ENCODE assay signal across 8 cellular contexts in the genomic region with DNA sequence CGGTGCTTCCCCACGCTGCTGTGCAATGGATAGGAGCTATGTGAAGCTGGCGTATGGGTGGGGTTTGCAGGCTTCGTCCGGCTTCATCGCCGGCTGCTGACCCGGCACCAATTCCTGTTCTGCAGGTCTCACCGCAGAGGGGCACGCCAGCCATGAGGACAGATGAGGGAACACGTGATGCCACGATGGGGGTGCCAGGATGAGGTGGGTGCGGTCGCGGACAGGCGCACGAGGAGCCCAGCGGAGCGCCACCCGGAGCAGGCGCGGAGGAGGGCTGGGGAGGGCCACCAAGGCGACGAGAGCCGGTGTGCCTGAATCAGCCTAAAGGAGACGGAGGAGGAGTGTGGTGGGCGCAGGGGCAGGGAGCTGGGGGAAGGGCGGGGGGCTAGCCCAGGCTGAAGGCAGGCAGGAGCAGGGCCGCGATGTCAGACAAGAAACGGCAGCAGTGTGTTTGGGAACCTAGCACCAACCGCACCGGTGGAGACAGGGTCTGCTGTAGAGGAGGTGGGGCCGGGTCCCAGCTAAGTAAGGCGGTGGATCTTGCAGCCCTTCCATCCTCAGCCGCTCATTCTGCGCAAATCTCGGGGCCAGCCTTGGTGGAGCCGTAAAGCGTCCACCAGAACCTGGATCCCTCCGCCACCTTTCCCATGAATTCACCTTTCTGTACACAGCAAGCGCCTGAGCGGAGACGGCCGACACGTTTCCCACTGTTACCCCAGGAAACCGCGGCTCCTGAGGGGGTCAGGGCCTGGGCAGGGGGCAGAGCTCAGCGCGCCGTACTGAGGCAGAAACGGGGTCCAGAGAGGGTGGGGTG. TPM values are rescaled to one million over a fixed set of nuclear protein-coding genes. Genes with fewer than 3 reads are reported as not detected.
DNase-seq lines count a peak whose midpoint lies in the region; ATAC-seq and TF ChIP-seq lines count a peak whose summit lies in the region.

No MANE protein-coding gene starts in this region.

- H3K27ac Mint-ChIP-seq in chondrocyte (ENCODE audit: unreplicated experiment), result no peak overlapping the region
- H3K27ac Mint-ChIP-seq in stimulated activated effector memory CD8-positive, alpha-beta T cell treated with anti-CD3 and anti-CD28 coated beads, Interleukin-12 subunit alpha, Interleukin-12 subunit beta, amount 100 ng/mL, for 72 hours, result peak overlapping the region; percentile 87

- H3K27ac ChIP-seq in HUES64 (ENCODE audit: low read depth, low read length), result no peak overlapping the region

- peak overlapping the region; percentile 66 for H3K4me3 ChIP-seq in HUES64 (ENCODE audit: low read length)

- H3K36me3 ChIP-seq in HUES64 (ENCODE audit: insufficient read depth, low read length), result no peaks in the 10 kb centered on the region

- H3K27me3 Mint-ChIP-seq in chondrocyte (ENCODE audit: low read depth), result peaks cover 1% of the 10 kb centered on the region

- 2% methylated on average over 52 of the region's 52 CpGs for WGBS in HUES64

- peaks cover 43% of the 10 kb centered on the region for H3K27me3 ChIP-seq in HUES64 (ENCODE audit: insufficient read depth, low read length)

- peaks cover under 1% of the 10 kb centered on the region for H3K9me3 Mint-ChIP-seq in chondrocyte (ENCODE audit: low read depth)
- no peaks in the 10 kb centered on the region for H3K9me3 Mint-ChIP-seq in stimulated activated effector memory CD8-positive, alpha-beta T cell treated with anti-CD3 and anti-CD28 coated beads, Interleukin-12 subunit alpha, Interleukin-12 subunit beta, amount 100 ng/mL, for 72 hours

- TF ChIP-seq CTCF in chondrocyte (IDR thresholded peaks at IDR 0.05), result no peak

- H3K36me3 Mint-ChIP-seq in chondrocyte (ENCODE audit: low read depth), result no peaks in the 10 kb centered on the region
- peaks cover 49% of the 10 kb centered on the region for H3K36me3 Mint-ChIP-seq in stimulated activated effector memory CD8-positive, alpha-beta T cell treated with anti-CD3 and anti-CD28 coated beads, Interleukin-12 subunit alpha, Interleukin-12 subunit beta, amount 100 ng/mL, for 72 hours

- peak overlapping the region; percentile 42; the same call in 1 of the 2 replicates for H3K9ac ChIP-seq in HUES64 (ENCODE audit: low read depth, low read length)

- peak overlapping the region; percentile 85 for H3K4me3 Mint-ChIP-seq in chondrocyte (ENCODE audit: unreplicated experiment)
- peak overlapping the region; percentile 83 for H3K4me3 Mint-ChIP-seq in stimulated activated effector memory CD8-positive, alpha-beta T cell treated with anti-CD3 and anti-CD28 coated beads, Interleukin-12 subunit alpha, Interleukin-12 subunit beta, amount 100 ng/mL, for 72 hours

- DNase-seq in SIG-M5 treated with dmso at 0.1 percent for 504 hours (lab: John Stamatoyannopoulos, UW; ENCODE audit: unreplicated experiment), result peak; percentile 23
- DNase-seq in SIG-M5 (lab: John Stamatoyannopoulos, UW), result no peak
- DNase-seq in SK-N-DZ (ENCODE audit: low spot score), result peak; percentile 82
- DNase-seq in chondrocyte (ENCODE audit: low spot score), result no peak
- DNase-seq in left kidney (ENCODE audit: low read depth, low spot score), result peak; percentile 85
- DNase-seq in stimulated activated effector memory CD8-positive, alpha-beta T cell treated with anti-CD3 and anti-CD28 coated beads, Interleukin-12 subunit alpha, Interleukin-12 subunit beta, amount 100 ng/mL, for 72 hours (ENCODE audit: low spot score in 2 of 2), result peak; percentile 62 to 92

- peak; percentile 72 for ATAC-seq in stimulated activated effector memory CD8-positive, alpha-beta T cell treated with anti-CD3 and anti-CD28 coated beads, Interleukin-12 subunit alpha, Interleukin-12 subunit beta, amount 100 ng/mL, for 72 hours
- no peak for ATAC-seq in HG03457 (IDR thresholded peaks at IDR 0.05; ENCODE audit: unreplicated experiment)

- no peaks in the 10 kb centered on the region for H3K9me3 ChIP-seq in HUES64 (ENCODE audit: insufficient read depth, low read depth, low read length)

- H3K4me1 ChIP-seq in HUES64 (ENCODE audit: insufficient read depth, low read length), result no peaks in the 10 kb centered on the region

- peaks cover 17% of the 10 kb centered on the region for H3K4me1 Mint-ChIP-seq in chondrocyte (ENCODE audit: low read depth)
- H3K4me1 Mint-ChIP-seq in stimulated activated effector memory CD8-positive, alpha-beta T cell treated with anti-CD3 and anti-CD28 coated beads, Interleukin-12 subunit alpha, Interleukin-12 subunit beta, amount 100 ng/mL, for 72 hours, result peaks cover 41% of the 10 kb centered on the region

RNA-seq across cellular contexts. Expression of a gene that starts 17.0 kb away (rescaled TPM):
- 0.15 TPM for polyA plus RNA-seq in HUES64 (2013, experiment 1 of 2)
- 0.19 TPM for polyA plus RNA-seq in HUES64 (2013, experiment 2 of 2)
- polyA plus RNA-seq in SK-N-DZ (2014; cell fraction: cytosol; rRNA removed), result 0.70 and 0.85 TPM in 2 replicates
- 0.66 TPM in 1 of 2 replicates, not detected in the other for polyA plus RNA-seq in SK-N-DZ (2014; cell fraction: nucleus; rRNA removed)
- total RNA-seq in chondrocyte, result not detected in 3 replicates

RNA-seq across cellular contexts. Expression of a gene that starts 54.0 kb away (rescaled TPM):
- not detected for polyA plus RNA-seq in HUES64 (2013, experiment 1 of 2)
- polyA plus RNA-seq in HUES64 (2013, experiment 2 of 2), result 0.44 TPM
- 21.5 and 23.4 TPM in 2 replicates for polyA plus RNA-seq in SK-N-DZ (2014; cell fraction: cytosol; rRNA removed)
- polyA plus RNA-seq in SK-N-DZ (2014; cell fraction: nucleus; rRNA removed), result 11.6 and 16.0 TPM in 2 replicates
- total RNA-seq in chondrocyte, result not detected in 3 replicates

Comparison
In these comparisons a context has a peak if more than half of its experiments do, and no peak if none do; other contexts are left out.
1. DNase-seq: peak in SIG-M5 treated with dmso at 0.1 percent for 504 hours (single experiment), SK-N-DZ (single experiment), left kidney (single experiment) and stimulated activated effector memory CD8-positive, alpha-beta T cell treated with anti-CD3 and anti-CD28 coated beads, Interleukin-12 subunit alpha, Interleukin-12 subunit beta, amount 100 ng/mL, for 72 hours (2 of 2); none in SIG-M5 (single experiment) and chondrocyte (single experiment).